ENCODE assay signal across 1 cellular context in genomic region chr10:23314835-23315239, GRCh38.
TF ChIP-seq lines count a peak whose summit lies in the region.

No MANE protein-coding gene starts in this region.

TF ChIP-seq in GM23338, 12 proteins besides CTCF, POLR2A, EP300 and RAD21 (continued from another document):
- TF ChIP-seq ZNF462 (CRISPR knock-in tag; IDR thresholded peaks at IDR 0.05) (no peak), POLR2AphosphoS5 (IDR thresholded peaks at IDR 0.05; ENCODE audit: low read depth) (no peak), EZH2 (IDR thresholded peaks at IDR 0.05; ENCODE audit: low read depth, unreplicated experiment) (no peak), ZNF331 (CRISPR knock-in tag; IDR thresholded peaks at IDR 0.05; ENCODE audit: low read depth) (no peak), CREB1 (CRISPR knock-in tag; IDR thresholded peaks at IDR 0.05; ENCODE audit: low read depth) (no peak), REST (IDR thresholded peaks at IDR 0.05; ENCODE audit: unreplicated experiment) (no peak), ETS1 (IDR thresholded peaks at IDR 0.05) (no peak)
